Comparison of ENCODE assay signal across 18 cellular contexts in genomic region chr9:108188482-108188881, GRCh38.
"Had no signal": no experiment of that assay in that cellular context is flagged by ENCODE, and none has a peak within 500 bp of the region (broad histone marks: within the 10 kb centered on the region; RNA-seq: fewer than 3 reads in every experiment).

No MANE protein-coding gene starts in this region.

- ATAC-seq: SK-N-SH treated with all-trans-retinoic acid at 6 μM for 48 hours had no signal

- DNase-seq: KBM-7, MG63, NCI-H1092, NCI-H1105 treated with DMSO at 0.1 percent for 48 hours, NCI-H1417 treated with DMSO at 0.1 percent for 48 hours, NCI-H146, NCI-H1694 treated with DMSO at 0.1 percent for 48 hours, NCI-H1930, NCI-H2081, NCI-H2107, NCI-H2227 treated with DMSO at 0.1 percent for 48 hours, NCI-H524, NCI-H526 treated with DMSO at 0.1 percent for 48 hours, NCI-H748 treated with DMSO at 0.1 percent for 48 hours, Right ventricle myocardium superior, RPMI8226 had no signal

- FAIRE-seq: RCC 7860 had no signal

- H3K36me3 ChIP-seq: MG63 had no signal

- H3K9me3 ChIP-seq: MG63 had no signal

- H3K4me3 ChIP-seq: MG63 had no signal

- H3K27me3 ChIP-seq: MG63 had no signal
